Comparison of ENCODE assay signal across 1 cellular context in the genomic region with DNA sequence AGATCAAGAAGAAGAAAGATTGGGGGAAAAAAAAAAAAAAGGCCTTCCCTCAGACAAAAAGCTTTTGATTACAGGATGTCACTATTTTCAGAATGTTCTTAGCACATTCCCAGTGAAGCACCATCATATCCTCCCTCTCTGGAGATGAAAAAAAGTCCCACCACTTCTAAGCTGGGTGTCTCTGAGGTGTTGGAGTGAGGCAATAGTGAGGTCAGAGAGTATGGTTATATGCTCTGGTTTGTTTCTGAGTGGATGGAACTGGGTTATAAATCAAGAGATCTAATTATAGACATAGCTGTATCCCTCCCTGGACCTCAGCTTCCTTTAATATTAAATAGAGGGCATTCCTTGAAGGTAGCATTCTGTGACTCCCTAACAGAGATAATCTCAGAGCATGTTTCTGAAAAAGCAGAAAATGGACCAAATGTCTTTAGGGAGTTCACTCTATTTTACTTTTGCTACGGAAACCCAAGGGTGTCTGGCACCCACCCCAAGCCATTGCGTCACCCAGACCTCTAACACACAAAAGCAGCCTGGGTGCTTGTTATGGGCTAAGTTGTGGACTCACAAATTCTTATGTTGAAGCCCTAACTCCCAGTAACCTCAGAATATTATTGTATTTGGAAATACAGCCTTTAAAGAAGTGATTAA.
TF ChIP-seq lines count a peak whose summit lies in the region.

No MANE protein-coding gene starts in this region.

TF ChIP-seq in GM23338, 12 proteins besides CTCF, POLR2A, EP300 and RAD21:
- TF ChIP-seq, protein P1, sequence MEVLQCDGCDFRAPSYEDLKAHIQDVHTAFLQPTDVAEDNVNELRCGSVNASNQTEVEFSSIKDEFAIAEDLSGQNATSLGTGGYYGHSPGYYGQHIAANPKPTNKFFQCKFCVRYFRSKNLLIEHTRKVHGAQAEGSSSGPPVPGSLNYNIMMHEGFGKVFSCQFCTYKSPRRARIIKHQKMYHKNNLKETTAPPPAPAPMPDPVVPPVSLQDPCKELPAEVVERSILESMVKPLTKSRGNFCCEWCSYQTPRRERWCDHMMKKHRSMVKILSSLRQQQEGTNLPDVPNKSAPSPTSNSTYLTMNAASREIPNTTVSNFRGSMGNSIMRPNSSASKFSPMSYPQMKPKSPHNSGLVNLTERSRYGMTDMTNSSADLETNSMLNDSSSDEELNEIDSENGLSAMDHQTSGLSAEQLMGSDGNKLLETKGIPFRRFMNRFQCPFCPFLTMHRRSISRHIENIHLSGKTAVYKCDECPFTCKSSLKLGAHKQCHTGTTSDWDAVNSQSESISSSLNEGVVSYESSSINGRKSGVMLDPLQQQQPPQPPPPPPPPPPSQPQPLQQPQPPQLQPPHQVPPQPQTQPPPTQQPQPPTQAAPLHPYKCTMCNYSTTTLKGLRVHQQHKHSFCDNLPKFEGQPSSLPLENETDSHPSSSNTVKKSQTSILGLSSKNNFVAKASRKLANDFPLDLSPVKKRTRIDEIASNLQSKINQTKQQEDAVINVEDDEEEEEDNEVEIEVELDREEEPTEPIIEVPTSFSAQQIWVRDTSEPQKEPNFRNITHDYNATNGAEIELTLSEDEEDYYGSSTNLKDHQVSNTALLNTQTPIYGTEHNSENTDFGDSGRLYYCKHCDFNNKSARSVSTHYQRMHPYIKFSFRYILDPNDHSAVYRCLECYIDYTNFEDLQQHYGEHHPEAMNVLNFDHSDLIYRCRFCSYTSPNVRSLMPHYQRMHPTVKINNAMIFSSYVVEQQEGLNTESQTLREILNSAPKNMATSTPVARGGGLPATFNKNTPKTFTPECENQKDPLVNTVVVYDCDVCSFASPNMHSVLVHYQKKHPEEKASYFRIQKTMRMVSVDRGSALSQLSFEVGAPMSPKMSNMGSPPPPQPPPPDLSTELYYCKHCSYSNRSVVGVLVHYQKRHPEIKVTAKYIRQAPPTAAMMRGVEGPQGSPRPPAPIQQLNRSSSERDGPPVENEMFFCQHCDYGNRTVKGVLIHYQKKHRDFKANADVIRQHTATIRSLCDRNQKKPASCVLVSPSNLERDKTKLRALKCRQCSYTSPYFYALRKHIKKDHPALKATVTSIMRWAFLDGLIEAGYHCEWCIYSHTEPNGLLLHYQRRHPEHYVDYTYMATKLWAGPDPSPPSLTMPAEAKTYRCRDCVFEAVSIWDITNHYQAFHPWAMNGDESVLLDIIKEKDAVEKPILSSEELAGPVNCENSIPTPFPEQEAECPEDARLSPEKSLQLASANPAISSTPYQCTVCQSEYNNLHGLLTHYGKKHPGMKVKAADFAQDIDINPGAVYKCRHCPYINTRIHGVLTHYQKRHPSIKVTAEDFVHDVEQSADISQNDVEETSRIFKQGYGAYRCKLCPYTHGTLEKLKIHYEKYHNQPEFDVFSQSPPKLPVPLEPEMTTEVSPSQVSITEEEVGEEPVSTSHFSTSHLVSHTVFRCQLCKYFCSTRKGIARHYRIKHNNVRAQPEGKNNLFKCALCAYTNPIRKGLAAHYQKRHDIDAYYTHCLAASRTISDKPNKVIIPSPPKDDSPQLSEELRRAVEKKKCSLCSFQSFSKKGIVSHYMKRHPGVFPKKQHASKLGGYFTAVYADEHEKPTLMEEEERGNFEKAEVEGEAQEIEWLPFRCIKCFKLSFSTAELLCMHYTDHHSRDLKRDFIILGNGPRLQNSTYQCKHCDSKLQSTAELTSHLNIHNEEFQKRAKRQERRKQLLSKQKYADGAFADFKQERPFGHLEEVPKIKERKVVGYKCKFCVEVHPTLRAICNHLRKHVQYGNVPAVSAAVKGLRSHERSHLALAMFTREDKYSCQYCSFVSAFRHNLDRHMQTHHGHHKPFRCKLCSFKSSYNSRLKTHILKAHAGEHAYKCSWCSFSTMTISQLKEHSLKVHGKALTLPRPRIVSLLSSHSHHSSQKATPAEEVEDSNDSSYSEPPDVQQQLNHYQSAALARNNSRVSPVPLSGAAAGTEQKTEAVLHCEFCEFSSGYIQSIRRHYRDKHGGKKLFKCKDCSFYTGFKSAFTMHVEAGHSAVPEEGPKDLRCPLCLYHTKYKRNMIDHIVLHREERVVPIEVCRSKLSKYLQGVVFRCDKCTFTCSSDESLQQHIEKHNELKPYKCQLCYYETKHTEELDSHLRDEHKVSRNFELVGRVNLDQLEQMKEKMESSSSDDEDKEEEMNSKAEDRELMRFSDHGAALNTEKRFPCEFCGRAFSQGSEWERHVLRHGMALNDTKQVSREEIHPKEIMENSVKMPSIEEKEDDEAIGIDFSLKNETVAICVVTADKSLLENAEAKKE (CRISPR knock-in tag; IDR thresholded peaks at IDR 0.05): no peak
- TF ChIP-seq NANOG (IDR thresholded peaks at IDR 0.05; ENCODE audit: borderline replicate concordance) (no peak), POLR2AphosphoS5 (IDR thresholded peaks at IDR 0.05; ENCODE audit: low read depth) (no peak), ZNF331 (CRISPR knock-in tag; IDR thresholded peaks at IDR 0.05; ENCODE audit: low read depth) (no peak), EZH2phosphoT487 (IDR thresholded peaks at IDR 0.05; ENCODE audit: unreplicated experiment) (no peak), EZH2 (IDR thresholded peaks at IDR 0.05; ENCODE audit: low read depth, unreplicated experiment) (no peak), STAT1 (IDR thresholded peaks at IDR 0.05; ENCODE audit: unreplicated experiment) (no peak), JUNB (IDR thresholded peaks at IDR 0.05; ENCODE audit: unreplicated experiment) (no peak), ZNF114 (CRISPR knock-in tag; IDR thresholded peaks at IDR 0.05) (no peak), CREB1 (CRISPR knock-in tag; IDR thresholded peaks at IDR 0.05; ENCODE audit: low read depth) (no peak)
- TF ChIP-seq, protein P2, sequence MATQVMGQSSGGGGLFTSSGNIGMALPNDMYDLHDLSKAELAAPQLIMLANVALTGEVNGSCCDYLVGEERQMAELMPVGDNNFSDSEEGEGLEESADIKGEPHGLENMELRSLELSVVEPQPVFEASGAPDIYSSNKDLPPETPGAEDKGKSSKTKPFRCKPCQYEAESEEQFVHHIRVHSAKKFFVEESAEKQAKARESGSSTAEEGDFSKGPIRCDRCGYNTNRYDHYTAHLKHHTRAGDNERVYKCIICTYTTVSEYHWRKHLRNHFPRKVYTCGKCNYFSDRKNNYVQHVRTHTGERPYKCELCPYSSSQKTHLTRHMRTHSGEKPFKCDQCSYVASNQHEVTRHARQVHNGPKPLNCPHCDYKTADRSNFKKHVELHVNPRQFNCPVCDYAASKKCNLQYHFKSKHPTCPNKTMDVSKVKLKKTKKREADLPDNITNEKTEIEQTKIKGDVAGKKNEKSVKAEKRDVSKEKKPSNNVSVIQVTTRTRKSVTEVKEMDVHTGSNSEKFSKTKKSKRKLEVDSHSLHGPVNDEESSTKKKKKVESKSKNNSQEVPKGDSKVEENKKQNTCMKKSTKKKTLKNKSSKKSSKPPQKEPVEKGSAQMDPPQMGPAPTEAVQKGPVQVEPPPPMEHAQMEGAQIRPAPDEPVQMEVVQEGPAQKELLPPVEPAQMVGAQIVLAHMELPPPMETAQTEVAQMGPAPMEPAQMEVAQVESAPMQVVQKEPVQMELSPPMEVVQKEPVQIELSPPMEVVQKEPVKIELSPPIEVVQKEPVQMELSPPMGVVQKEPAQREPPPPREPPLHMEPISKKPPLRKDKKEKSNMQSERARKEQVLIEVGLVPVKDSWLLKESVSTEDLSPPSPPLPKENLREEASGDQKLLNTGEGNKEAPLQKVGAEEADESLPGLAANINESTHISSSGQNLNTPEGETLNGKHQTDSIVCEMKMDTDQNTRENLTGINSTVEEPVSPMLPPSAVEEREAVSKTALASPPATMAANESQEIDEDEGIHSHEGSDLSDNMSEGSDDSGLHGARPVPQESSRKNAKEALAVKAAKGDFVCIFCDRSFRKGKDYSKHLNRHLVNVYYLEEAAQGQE (IDR thresholded peaks at IDR 0.05; ENCODE audit: unreplicated experiment): no peak
- TF ChIP-seq, protein P3, sequence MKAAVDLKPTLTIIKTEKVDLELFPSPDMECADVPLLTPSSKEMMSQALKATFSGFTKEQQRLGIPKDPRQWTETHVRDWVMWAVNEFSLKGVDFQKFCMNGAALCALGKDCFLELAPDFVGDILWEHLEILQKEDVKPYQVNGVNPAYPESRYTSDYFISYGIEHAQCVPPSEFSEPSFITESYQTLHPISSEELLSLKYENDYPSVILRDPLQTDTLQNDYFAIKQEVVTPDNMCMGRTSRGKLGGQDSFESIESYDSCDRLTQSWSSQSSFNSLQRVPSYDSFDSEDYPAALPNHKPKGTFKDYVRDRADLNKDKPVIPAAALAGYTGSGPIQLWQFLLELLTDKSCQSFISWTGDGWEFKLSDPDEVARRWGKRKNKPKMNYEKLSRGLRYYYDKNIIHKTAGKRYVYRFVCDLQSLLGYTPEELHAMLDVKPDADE (IDR thresholded peaks at IDR 0.05): no peak
